In the genomic region with DNA sequence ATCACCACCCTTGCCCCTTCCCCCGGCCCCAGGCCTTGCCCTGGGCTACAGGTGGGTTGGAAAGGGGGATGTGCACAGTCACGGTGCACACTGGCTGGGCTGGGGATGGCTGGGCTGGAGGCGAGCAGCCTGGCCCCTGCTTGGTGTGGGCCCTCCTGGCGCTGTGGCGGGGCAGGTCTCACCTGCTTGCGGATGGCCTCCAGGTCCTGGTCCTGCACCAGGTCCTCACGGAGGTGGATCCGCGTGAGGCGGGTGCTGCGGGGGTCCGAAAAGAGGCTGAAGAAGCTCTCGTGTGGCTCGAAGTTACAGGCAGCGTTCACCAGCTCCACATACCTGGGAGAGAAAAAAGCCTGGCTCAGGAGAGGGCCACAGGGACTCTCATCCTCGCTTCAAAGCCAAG, we compare ENCODE assay signal across 17 cellular contexts. TPM values are rescaled to one million over a fixed set of nuclear protein-coding genes. Genes with fewer than 3 reads are reported as not detected.
DNase-seq lines count a peak whose midpoint lies in the region; TF ChIP-seq lines count a peak whose summit lies in the region.
"Had no signal": no experiment of that assay in that cellular context is flagged by ENCODE, and none has a peak within 500 bp of the region (broad histone marks: within the 10 kb centered on the region; RNA-seq: fewer than 3 reads in every experiment).

No MANE protein-coding gene starts in this region.

- H3K9me3 Mint-ChIP-seq in H9, result no peaks in the 10 kb centered on the region
- H3K9me3 Mint-ChIP-seq: CD4-positive, alpha-beta T cell; CD8-positive, alpha-beta T cell had no signal

- H4K5ac ChIP-seq in H9 (ENCODE audit: insufficient read length, low read depth, low read length), result no peak overlapping the region

- H3K18ac ChIP-seq in H9 (ENCODE audit: insufficient read length, low read depth, low read length) (no peak overlapping the region), neuronal stem cell (ENCODE audit: low read length) (no peak overlapping the region)

- no peaks in the 10 kb centered on the region for H3K79me2 ChIP-seq in H9 (ENCODE audit: insufficient read depth, low read length)

- H2AFZ ChIP-seq in H9 (ENCODE audit: low read length), result no peak overlapping the region
- H2AFZ ChIP-seq in neuronal stem cell (ENCODE audit: low read length), result no peak overlapping the region

- POLR2A ChIA-PET in HEK293 (lab: Yijun Ruan, JAX), result no interaction called here

- no peak overlapping the region for H2BK120ac ChIP-seq in H9 (ENCODE audit: low read depth, low read length, poor library complexity, severe bottlenecking)
- H2BK120ac ChIP-seq in neuronal stem cell (ENCODE audit: low read depth, low read length), result no peak overlapping the region

- WGBS in H9 (ENCODE audit: extremely low coverage, insufficient read length, low lambda C conversion rate), result no CpG with 5 or more reads among the region's 16 CpGs
- no CpG with 5 or more reads among the region's 16 CpGs for WGBS in neuronal stem cell (ENCODE audit: extremely low coverage in 2 of 2, insufficient read length in 2 of 2, insufficient replicate concordance in 1 of 2), 2 donors

- DNase-seq in H9, result no peak
- no peak for DNase-seq in neuronal stem cell (ENCODE audit: low spot score)
- DNase-seq in T-helper 9 cell, result no peak
- DNase-seq in activated CD4-positive, alpha-beta T cell treated with anti-CD3 and anti-CD28 coated beads for 1 hour, result no peak
- DNase-seq: 8988T; ACHN; AML-193; Caco-2; Calu3; CD4-positive, alpha-beta T cell; CD8-positive, alpha-beta T cell; DMS79 treated with DMSO at 0.1 percent for 48 hours; GF-D8 had no signal

- CTCF ChIA-PET in HEK293 (lab: Yijun Ruan, JAX), result interaction anchor here (1.0 kb wide), 1 partner anchor 21 kb away, joined by 3 read pairs; no protein-coding TSS in a partner anchor

- H3K4me3 Mint-ChIP-seq in H9, result no peak overlapping the region
- H3K4me3 Mint-ChIP-seq: B cell; CD4-positive, alpha-beta T cell; CD8-positive, alpha-beta T cell had no signal

- 0 out of 4 replicates have a peak, but pooled peaks cover 1 to 3% of the 10 kb centered on the region in 2 experiments for H3K4me1 Mint-ChIP-seq in H9
- H3K4me1 Mint-ChIP-seq: B cell had no signal

- H3T11ph ChIP-seq in H9 (ENCODE audit: low read length), result no peak overlapping the region

- H3K27me3 ChIP-seq in H9 (ENCODE audit: insufficient read depth, low read length) (no peaks in the 10 kb centered on the region), neuronal stem cell (ENCODE audit: control insufficient read depth in 3 of 3, insufficient read depth in 3 of 3, low read depth in 1 of 3, low read length in 3 of 3) (no peaks in the 10 kb centered on the region)
- H3K27me3 ChIP-seq: BLaER1 treated with 17β-estradiol and CSF1 and Interleukin-3, amounts not matched to agents 10 nM and 100 nM had no signal

- H3K23ac ChIP-seq in H9 (ENCODE audit: insufficient read length, low read depth, low read length) (no peak overlapping the region), neuronal stem cell (ENCODE audit: low read depth, low read length, poor library complexity) (no peak overlapping the region)

- H3K36me3 ChIP-seq in HEK293 (ENCODE audit: control insufficient read depth in 2 of 2, insufficient read depth in 1 of 2, low read length in 2 of 2) (peaks cover 0 to 53% of the 10 kb centered on the region in 2 experiments; a peak in 1 of 3 replicates), neuronal stem cell (replicated peaks in 1 of 2; ENCODE audit: control insufficient read depth in 2 of 2, insufficient read depth in 2 of 2, low read length in 2 of 2) (peaks cover 17 to 36% of the 10 kb centered on the region in 2 donors)

- H3K27ac ChIP-seq in H9 (ENCODE audit: insufficient read length, low read depth, low read length) (no peak overlapping the region), HEK293 (ENCODE audit: extremely low read depth, low read depth, low read length) (no peak overlapping the region), neuronal stem cell (replicated peaks; ENCODE audit: low read length) (no peak overlapping the region)
- H3K27ac ChIP-seq: BLaER1 treated with 17β-estradiol and CSF1 and Interleukin-3, amounts not matched to agents 10 nM and 100 nM; C4-2B had no signal

- no peak overlapping the region for H2BK5ac ChIP-seq in H9 (ENCODE audit: insufficient read length, low read length)
- H2BK5ac ChIP-seq in neuronal stem cell (ENCODE audit: low read length), result no peak overlapping the region

- no peaks in the 10 kb centered on the region for H3K23me2 ChIP-seq in H9 (ENCODE audit: insufficient read length, low read depth, low read length, poor library complexity, severe bottlenecking)

- no peaks in the 10 kb centered on the region for H3K27me3 Mint-ChIP-seq in H9 (ENCODE audit: low read depth)
- H3K27me3 Mint-ChIP-seq: B cell; CD4-positive, alpha-beta T cell had no signal

- H3K4me3 ChIP-seq in HEK293 (ENCODE audit: low read depth, low read length) (no peak overlapping the region), neuronal stem cell (ENCODE audit: low read length in 2 of 2) (no peak overlapping the region)
- H3K4me3 ChIP-seq: BLaER1 treated with 17β-estradiol and CSF1 and Interleukin-3, amounts not matched to agents 10 nM and 100 nM had no signal

- H3K4me1 ChIP-seq in H9 (ENCODE audit: insufficient read depth, low read length), result no peaks in the 10 kb centered on the region
- H3K4me1 ChIP-seq in HEK293 (ENCODE audit: control insufficient read depth, insufficient read depth, low read length), result no peaks in the 10 kb centered on the region
- H3K4me1 ChIP-seq in neuronal stem cell (ENCODE audit: control insufficient read depth in 2 of 2, insufficient read depth in 1 of 2, low read depth in 1 of 2, low read length in 2 of 2), result no peaks in the 10 kb centered on the region
- H3K4me1 ChIP-seq: Caco-2 had no signal

- H3K9me3 ChIP-seq in H9 (ENCODE audit: control insufficient read depth, low read depth, low read length), result no peaks in the 10 kb centered on the region
- no peaks in the 10 kb centered on the region for H3K9me3 ChIP-seq in HEK293 (ENCODE audit: control insufficient read depth, insufficient read depth, low read depth, low read length)
- no peaks in the 10 kb centered on the region for H3K9me3 ChIP-seq in neuronal stem cell (replicated peaks in 1 of 2; ENCODE audit: control insufficient read depth in 2 of 2, insufficient read depth in 1 of 2, low read depth in 1 of 2, low read length in 2 of 2)
- H3K9me3 ChIP-seq: BLaER1 treated with 17β-estradiol and CSF1 and Interleukin-3, amounts not matched to agents 10 nM and 100 nM; Caco-2 had no signal

- 0 out of 7 replicates have a peak overlapping the region, but pooled peaks of 2 of the 3 experiments have one; percentile 16 to 70 for H3K27ac Mint-ChIP-seq in H9
- H3K27ac Mint-ChIP-seq: B cell; CD4-positive, alpha-beta T cell; CD8-positive, alpha-beta T cell had no signal

- H4K8ac ChIP-seq in H9 (replicated peaks; ENCODE audit: insufficient read length, low read depth, low read length) (no peak overlapping the region), neuronal stem cell (ENCODE audit: low read depth, low read length) (peak overlapping the region; percentile 1)

- H3K36me3 Mint-ChIP-seq in H9 (ENCODE audit: insufficient read depth in 1 of 3, low read depth in 3 of 3), result peaks cover 0 to 9% (median 6%) of the 10 kb centered on the region in 3 experiments; a peak in 4 of 7 replicates

- no peak overlapping the region for H2AK5ac ChIP-seq in H9 (ENCODE audit: insufficient read length, low read length)
- no peak overlapping the region for H2AK5ac ChIP-seq in neuronal stem cell (ENCODE audit: low read depth, low read length)

- no peak overlapping the region for H3K56ac ChIP-seq in H9 (ENCODE audit: insufficient read length, low read depth, low read length)

- H3K9ac ChIP-seq in H9 (ENCODE audit: extremely low read depth, insufficient read length, low read length) (no peak overlapping the region), neuronal stem cell (ENCODE audit: low read depth, low read length, poor library complexity) (peak overlapping the region; percentile 70)
- H3K9ac ChIP-seq: BLaER1 treated with 17β-estradiol and CSF1 and Interleukin-3, amounts not matched to agents 10 nM and 100 nM had no signal

- H2BK12ac ChIP-seq in H9 (ENCODE audit: insufficient read length, low read depth, low read length), result no peak overlapping the region
- H2BK12ac ChIP-seq in neuronal stem cell (ENCODE audit: low read length), result peak overlapping the region; percentile 41

- H4K91ac ChIP-seq in H9 (ENCODE audit: insufficient read length, low read depth, low read length), result no peak overlapping the region
- peak overlapping the region; percentile 72 for H4K91ac ChIP-seq in neuronal stem cell (ENCODE audit: low read depth, low read length, poor library complexity)

- H3K4ac ChIP-seq in H9 (ENCODE audit: low read depth, low read length), result no peak overlapping the region
- no peak overlapping the region for H3K4ac ChIP-seq in neuronal stem cell (ENCODE audit: low read length)

- H2BK15ac ChIP-seq in H9 (ENCODE audit: low read depth, low read length), result no peak overlapping the region
- no peak overlapping the region for H2BK15ac ChIP-seq in neuronal stem cell (ENCODE audit: low read length)

- H3K14ac ChIP-seq in H9 (ENCODE audit: insufficient read depth, low read length) (no peak overlapping the region), neuronal stem cell (ENCODE audit: low read length) (peak overlapping the region; percentile 38)

- H3K4me2 ChIP-seq in H9 (ENCODE audit: insufficient read depth, insufficient read length, low read length), result no peak overlapping the region
- no peak overlapping the region for H3K4me2 ChIP-seq in neuronal stem cell (ENCODE audit: insufficient read depth, low read length, poor library complexity, severe bottlenecking)
- H3K4me2 ChIP-seq: BLaER1 treated with 17β-estradiol and CSF1 and Interleukin-3, amounts not matched to agents 10 nM and 100 nM had no signal

- H3K79me1 ChIP-seq in H9 (ENCODE audit: insufficient read depth, low read depth, low read length, poor library complexity, severe bottlenecking) (no peaks in the 10 kb centered on the region), neuronal stem cell (ENCODE audit: low read depth, low read length) (no peaks in the 10 kb centered on the region)

- no peak for TF ChIP-seq CTCF in H9 (conservative IDR thresholded peaks at IDR 0.05)
- no peak for TF ChIP-seq CTCF in HEK293 (tag by site-specific recombination; IDR thresholded peaks at IDR 0.05)

- H4K20me1 ChIP-seq in H9 (ENCODE audit: control insufficient read depth, insufficient read depth, insufficient read length), result peaks cover 3% of the 10 kb centered on the region
- H4K20me1 ChIP-seq: BLaER1 treated with 17β-estradiol and CSF1 and Interleukin-3, amounts not matched to agents 10 nM and 100 nM had no signal

- no peak overlapping the region for H2BK20ac ChIP-seq in H9 (ENCODE audit: low read depth, low read length, poor library complexity, severe bottlenecking)

RNA-seq across cellular contexts. Expression of gene ZER1, which starts 18.1 kb away (rescaled TPM):
- total RNA-seq in H9 (2021), result 23.1 and 24.2 TPM in 2 replicates
- polyA plus RNA-seq in neuronal stem cell (2013, experiment 1 of 2), result 19.6 TPM
- 19.4 TPM for polyA plus RNA-seq in neuronal stem cell (2013, experiment 2 of 2)

RNA-seq across cellular contexts. Expression of gene ZDHHC12, which starts 29.7 kb away (rescaled TPM):
- 42.8 and 45.8 TPM in 2 replicates for total RNA-seq in H9 (2021)
- polyA plus RNA-seq in neuronal stem cell (2013, experiment 1 of 2), result 27.7 TPM
- 27.9 TPM for polyA plus RNA-seq in neuronal stem cell (2013, experiment 2 of 2)

RNA-seq across cellular contexts. Expression of gene TBC1D13, which starts 33.4 kb away (rescaled TPM):
- 27.3 and 30.3 TPM in 2 replicates for total RNA-seq in H9 (2021)
- polyA plus RNA-seq in neuronal stem cell (2013, experiment 1 of 2), result 14.4 TPM
- 14.4 TPM for polyA plus RNA-seq in neuronal stem cell (2013, experiment 2 of 2)

RNA-seq across cellular contexts. Expression of gene PKN3, which starts 51.3 kb away (rescaled TPM):
- 23.8 and 25.0 TPM in 2 replicates for total RNA-seq in H9 (2021)
- polyA plus RNA-seq in neuronal stem cell (2013, experiment 1 of 2), result 10.5 TPM
- polyA plus RNA-seq in neuronal stem cell (2013, experiment 2 of 2), result 10.2 TPM
